In the genomic region with DNA sequence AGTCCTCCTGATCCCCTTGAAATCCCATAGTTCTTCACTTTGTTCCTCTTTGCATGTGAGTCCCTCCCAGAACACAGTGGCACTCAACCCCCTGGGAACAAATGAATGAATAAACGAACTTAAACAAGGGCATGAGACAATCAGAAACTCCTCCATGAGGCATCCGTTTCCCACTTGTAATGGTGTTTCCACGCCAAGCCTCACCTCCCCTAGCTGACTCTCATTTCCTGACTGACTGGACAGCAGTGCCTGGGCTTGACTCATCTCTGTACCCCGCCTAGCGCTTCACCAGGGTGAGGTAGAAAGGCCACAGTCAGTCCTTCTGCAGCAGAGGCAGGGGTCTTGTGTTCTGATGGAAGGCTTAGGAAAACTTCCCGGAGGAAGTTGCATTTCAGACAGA, we compare ENCODE assay signal across 14 cellular contexts. TPM values are rescaled to one million over a fixed set of nuclear protein-coding genes. Genes with fewer than 3 reads are reported as not detected.
DNase-seq lines count a peak whose midpoint lies in the region; ATAC-seq and TF ChIP-seq lines count a peak whose summit lies in the region.
"Had no signal": no experiment of that assay in that cellular context is flagged by ENCODE, and none has a peak within 500 bp of the region (broad histone marks: within the 10 kb centered on the region; RNA-seq: fewer than 3 reads in every experiment).

No MANE protein-coding gene starts in this region.

- H3K4me3 ChIP-seq in stomach (no peak overlapping the region), dorsolateral prefrontal cortex (no peak overlapping the region)

- TF ChIP-seq POLR2A in stomach (IDR thresholded peaks at IDR 0.05) = no peak

- no peak for TF ChIP-seq EP300 in stomach (IDR thresholded peaks at IDR 0.05)

- no peak for TF ChIP-seq CTCF in RWPE1 (conservative IDR thresholded peaks at IDR 0.05; ENCODE audit: low read depth)
- TF ChIP-seq CTCF in stomach (IDR thresholded peaks at IDR 0.05) = no peak
- TF ChIP-seq CTCF in dorsolateral prefrontal cortex (IDR thresholded peaks at IDR 0.05 in 54 of 56, conservative IDR thresholded peaks at IDR 0.05 in 2 of 56; ENCODE audit: low read depth in 1 of 56, partially characterized antibody in 56 of 56) = no peak

- ATAC-seq in effector memory CD8-positive, alpha-beta T cell (replicated peaks) = no peak

- H3K36me3 ChIP-seq in stomach = peaks cover 77 to 100% (median 99%) of the 10 kb centered on the region in 4 donors

- WGBS in stomach, 5 donors = 80 to 85% (median 83%) methylated on average over 6 of the region's 6 CpGs

- CTCF ChIA-PET in RWPE1 (lab: Yijun Ruan, JAX) = no interaction called here

- DNase-seq in stimulated activated CD4-positive, alpha-beta T cell treated with anti-CD3 and anti-CD28 coated beads, Interleukin-1b, Interleukin-23, amount 100 ng/mL, for 48 hours = peak; percentile 61
- no peak for DNase-seq in stimulated activated CD4-positive, alpha-beta T cell treated with anti-CD3 and anti-CD28 coated beads, Interleukin-12 subunit alpha, Interleukin-12 subunit beta, amount 100 ng/mL, for 4 hours
- DNase-seq in RWPE1 (ENCODE audit: low spot score) = no peak
- no peak for DNase-seq in effector memory CD8-positive, alpha-beta T cell
- no peak for DNase-seq in stomach
- no peak for DNase-seq in dorsolateral prefrontal cortex
- no peak for DNase-seq in SHP77 (lab: John Stamatoyannopoulos, UW)
- no peak for DNase-seq in NCI-H345 treated with DMSO at 0.1 percent for 48 hours (lab: John Stamatoyannopoulos, UW; ENCODE audit: unreplicated experiment)
- DNase-seq: C1 segment of cervical spinal cord, islet precursor cell, NCI-H187 treated with DMSO at 0.1 percent for 48 hours had no signal

- intact Hi-C loops in stomach (cut with DNase I; ENCODE audit: low total_unique reads) = no loop called here
- intact Hi-C loops in dorsolateral prefrontal cortex (cut with DNase I) = no loop called here

- peaks cover 5 to 9% of the 10 kb centered on the region in 2 donors for H3K4me1 Mint-ChIP-seq in effector memory CD8-positive, alpha-beta T cell (ENCODE audit: low read depth in 2 of 2)

- no peaks in the 10 kb centered on the region for H3K9me3 ChIP-seq in stomach

- peak overlapping the region; percentile 79 to 82 for H3K27ac Mint-ChIP-seq in effector memory CD8-positive, alpha-beta T cell

- H3K36me3 Mint-ChIP-seq in effector memory CD8-positive, alpha-beta T cell (ENCODE audit: insufficient read depth) = peaks cover 28% of the 10 kb centered on the region

- H3K27ac ChIP-seq in RWPE1 (peak overlapping the region; percentile 37), stomach (no peak overlapping the region), dorsolateral prefrontal cortex (no peak overlapping the region)

- no peak overlapping the region for H3K4me3 Mint-ChIP-seq in effector memory CD8-positive, alpha-beta T cell
- H3K4me3 Mint-ChIP-seq: activated naive CD8-positive, alpha-beta T cell had no signal

- no peaks in the 10 kb centered on the region for H3K27me3 Mint-ChIP-seq in effector memory CD8-positive, alpha-beta T cell
- H3K27me3 Mint-ChIP-seq: activated naive CD8-positive, alpha-beta T cell had no signal

- H3K9me3 Mint-ChIP-seq in effector memory CD8-positive, alpha-beta T cell = no peaks in the 10 kb centered on the region

- POLR2A ChIA-PET in RWPE1 (lab: Yijun Ruan, JAX; ENCODE audit: low non-redundant PET) = no interaction called here

- H3K27me3 ChIP-seq in stomach (no peaks in the 10 kb centered on the region), dorsolateral prefrontal cortex (no peaks in the 10 kb centered on the region)

- no peaks in the 10 kb centered on the region for H3K4me1 ChIP-seq in stomach

RNA-seq across cellular contexts. Expression of gene KIF1C, which starts 14.2 kb away (rescaled TPM):
- 100 to 1,000 TPM in 2 of 5 donors, 10 to 100 TPM in 3; 47.5 to 334 (median 94.8) TPM for total RNA-seq in stomach
- 100 to 1,000 TPM in 1 of 3 donors, 10 to 100 TPM in 2; 33.4 to 130 (median 70.3) TPM for polyA plus RNA-seq in stomach
- total RNA-seq in dorsolateral prefrontal cortex = 100 to 1,000 TPM in 92 of 120 experiments, 10 to 100 TPM in 28; 62.4 to 504 (median 132) TPM

RNA-seq across cellular contexts. Expression of gene INCA1, which starts 14.6 kb away (rescaled TPM):
- total RNA-seq in stomach (1 to 10 TPM in 2 of 5 donors, not detected in 3; 1.3 to 6.1 TPM), dorsolateral prefrontal cortex (1 to 10 TPM in 104 of 120 experiments, under 1 TPM in 14, not detected in 2; 0.36 to 3.7 (median 2.0) TPM)
- polyA plus RNA-seq in stomach = 1 to 10 TPM; 1.4 to 2.7 (median 1.6) TPM
- total RNA-seq: epithelial cell of proximal tubule had no signal

RNA-seq across cellular contexts. Expression of gene SLC52A1, which starts 23.3 kb away (rescaled TPM):
- total RNA-seq in stomach = not detected
- 1 to 10 TPM in 1 of 3 donors, not detected in 2; 1.0 TPM for polyA plus RNA-seq in stomach
- under 1 TPM in 13 of 120 experiments, not detected in 107; 0.14 to 0.44 (median 0.20) TPM for total RNA-seq in dorsolateral prefrontal cortex
- polyA plus RNA-seq: neural cell had no signal

RNA-seq across cellular contexts. Expression of gene CAMTA2, which starts 24.5 kb away (rescaled TPM):
- total RNA-seq in stomach (100 to 1,000 TPM in 2 of 5 donors, 10 to 100 TPM in 2, 1 to 10 TPM in 1; 8.1 to 202 (median 82.1) TPM), dorsolateral prefrontal cortex (100 to 1,000 TPM in 118 of 120 experiments, 10 to 100 TPM in 2; 79.4 to 186 (median 143) TPM)
- polyA plus RNA-seq in stomach = 10 to 100 TPM; 28.0 to 52.7 (median 41.4) TPM

RNA-seq across cellular contexts. Expression of gene SPAG7, which starts 44.3 kb away (rescaled TPM):
- total RNA-seq in stomach (100 to 1,000 TPM in 1 of 5 donors, 10 to 100 TPM in 4; 17.5 to 133 (median 51.8) TPM), dorsolateral prefrontal cortex (10 to 100 TPM; 31.5 to 67.7 (median 51.4) TPM)
- polyA plus RNA-seq in stomach = 10 to 100 TPM; 76.4 to 85.8 (median 78.5) TPM
